12 cellular contexts compared by ENCODE assay signal in genomic region chr21:38679531-38679930, GRCh38.
DNase-seq lines count a peak whose midpoint lies in the region; ATAC-seq, FAIRE-seq and TF ChIP-seq lines count a peak whose summit lies in the region.
"Had no signal": no experiment of that assay in that cellular context is flagged by ENCODE, and none has a peak within 500 bp of the region (broad histone marks: within the 10 kb centered on the region; RNA-seq: fewer than 3 reads in every experiment).

No MANE protein-coding gene starts in this region.

- POLR2A ChIA-PET in endothelial cell of umbilical vein (lab: Charles Lee), result no interaction called here

- peaks cover 4 to 9% of the 10 kb centered on the region in 2 donors for H3K4me1 Mint-ChIP-seq in natural killer cell treated with Interleukin-12 subunit alpha and Interleukin-12 subunit beta and Interleukin-15 and Interleukin-18, amount 100 ng/mL, for 72 hours (ENCODE audit: low read depth in 2 of 2)
- H3K4me1 Mint-ChIP-seq in natural killer cell, result peaks cover 10 to 11% of the 10 kb centered on the region in 2 donors

- DNase-seq in natural killer cell treated with Interleukin-12 subunit alpha and Interleukin-12 subunit beta and Interleukin-15 and Interleukin-18, amount 100 ng/mL, for 72 hours (ENCODE audit: low spot score), result no peak
- DNase-seq in natural killer cell (no peak), MG63 (peak; percentile 23), endothelial cell of umbilical vein (ENCODE audit: low read depth, low spot score) (peak; percentile 69), aorta (no peak), GM10266 (ENCODE audit: extremely low spot score) (no peak)
- no peak for DNase-seq in activated naive CD4-positive, alpha-beta T cell treated with anti-CD3 and anti-CD28 coated beads, Interleukin-2, amount 50 U/mL, for 72 hours (ENCODE audit: low spot score in 2 of 2)
- no peak for DNase-seq in stimulated activated CD4-positive, alpha-beta T cell treated with anti-CD3 and anti-CD28 coated beads, Interleukin-15, amount 100 ng/mL, for 24 hours
- DNase-seq: activated naive CD8-positive, alpha-beta T cell treated with anti-CD3 and anti-CD28 coated beads, Interleukin-2, amount 10 ng/mL, durations not matched to agents 7 days and 5 days; nucleus accumbens; T1000 had no signal

- CTCF ChIA-PET in endothelial cell of umbilical vein (lab: Charles Lee), result interaction anchor here (1.0 kb wide), 2 partner anchors 11 kb away, joined by 3 to 6 read pairs; no protein-coding TSS in a partner anchor

- no peaks in the 10 kb centered on the region for H3K36me3 ChIP-seq in MG63
- H3K36me3 ChIP-seq in endothelial cell of umbilical vein (ENCODE audit: control insufficient read depth in 2 of 2, extremely low read depth in 1 of 2, insufficient read depth in 2 of 2, low read length in 2 of 2), result no peaks in the 10 kb centered on the region
- H3K36me3 ChIP-seq in aorta (ENCODE audit: control insufficient read depth in 1 of 2, insufficient read depth in 2 of 2, low read length in 1 of 2), result no peaks in the 10 kb centered on the region
- H3K36me3 ChIP-seq: BLaER1 had no signal

- H3K4me3 ChIP-seq in MG63 (no peak overlapping the region), endothelial cell of umbilical vein (replicated peaks in 1 of 3; ENCODE audit: insufficient read depth in 1 of 3, low read depth in 1 of 3, low read length in 3 of 3) (no peak overlapping the region), aorta (ENCODE audit: low read length in 2 of 2) (no peak overlapping the region)
- H3K4me3 ChIP-seq: BLaER1 had no signal

- H2AFZ ChIP-seq in endothelial cell of umbilical vein (ENCODE audit: low read depth, low read length), result no peak overlapping the region

- H3K27ac ChIP-seq in endothelial cell of umbilical vein (ENCODE audit: insufficient read depth, low read depth, low read length), result peak overlapping the region; percentile 20
- peak overlapping the region; percentile 46 to 47 for H3K27ac ChIP-seq in aorta (ENCODE audit: low read depth in 1 of 2, low read length in 2 of 2)
- H3K27ac ChIP-seq: BLaER1 had no signal

- TF ChIP-seq CTCF in natural killer cell (IDR thresholded peaks at IDR 0.05) (no peak), endothelial cell of umbilical vein (IDR thresholded peaks at IDR 0.05; ENCODE audit: extremely low read depth in 1 of 2, insufficient read depth in 1 of 2, low read depth in 1 of 2, low read length in 2 of 2) (no peak), GM10266 (IDR thresholded peaks at IDR 0.05; ENCODE audit: control insufficient read depth, insufficient read depth, low read depth, missing control alignments) (no peak)

- TF ChIP-seq POLR2A in endothelial cell of umbilical vein (IDR thresholded peaks at IDR 0.05; ENCODE audit: low read depth, low read length), result no peak

- no peaks in the 10 kb centered on the region for H4K20me1 ChIP-seq in endothelial cell of umbilical vein (replicated peaks; ENCODE audit: control insufficient read depth, extremely low read depth, insufficient read depth, low read length)
- H4K20me1 ChIP-seq: BLaER1 had no signal

- H3K27me3 ChIP-seq in MG63 (no peaks in the 10 kb centered on the region), endothelial cell of umbilical vein (ENCODE audit: control insufficient read depth in 2 of 2, insufficient read depth in 2 of 2, low read length in 2 of 2) (peaks cover 16 to 24% of the 10 kb centered on the region in 2 experiments), aorta (ENCODE audit: control insufficient read depth in 1 of 2, insufficient read depth in 2 of 2, low read length in 1 of 2) (no peaks in the 10 kb centered on the region)
- H3K27me3 ChIP-seq: BLaER1 had no signal

- peaks cover 15% of the 10 kb centered on the region for H3K4me1 ChIP-seq in endothelial cell of umbilical vein (ENCODE audit: control insufficient read depth, extremely low read depth, insufficient read depth, low read length)
- peaks cover 5 to 6% of the 10 kb centered on the region in 2 donors for H3K4me1 ChIP-seq in aorta (ENCODE audit: control insufficient read depth in 1 of 2, insufficient read depth in 2 of 2, low read length in 2 of 2)
- H3K4me1 ChIP-seq: BLaER1 had no signal

- H3K79me2 ChIP-seq in endothelial cell of umbilical vein (ENCODE audit: control insufficient read depth, insufficient read depth, low read length), result no peaks in the 10 kb centered on the region

- dilution Hi-C loops in endothelial cell of umbilical vein (cut with MboI; ENCODE audit: extremely low pct_ligation_motif_present, low sequenced_read_pairs), result no loop called here

- H3K4me2 ChIP-seq in endothelial cell of umbilical vein (ENCODE audit: insufficient read depth, low read length), result peak overlapping the region; percentile 70
- H3K4me2 ChIP-seq: BLaER1 had no signal

- WGBS in aorta, 2 donors, result 18 to 29% methylated on average over 4 of the region's 4 CpGs

- no peak overlapping the region for H3K9ac ChIP-seq in endothelial cell of umbilical vein (replicated peaks; ENCODE audit: extremely low read depth, insufficient read depth, low read length)
- H3K9ac ChIP-seq: BLaER1 had no signal

- no peaks in the 10 kb centered on the region for H3K9me3 Mint-ChIP-seq in natural killer cell treated with Interleukin-12 subunit alpha and Interleukin-12 subunit beta and Interleukin-15 and Interleukin-18, amount 100 ng/mL, for 72 hours
- no peaks in the 10 kb centered on the region for H3K9me3 Mint-ChIP-seq in natural killer cell
- no peaks in the 10 kb centered on the region for H3K9me3 Mint-ChIP-seq in activated naive CD4-positive, alpha-beta T cell treated with anti-CD3 and anti-CD28 coated beads, Interleukin-2, amount 50 U/mL, for 72 hours

- H3K9me1 ChIP-seq in endothelial cell of umbilical vein (replicated peaks; ENCODE audit: control insufficient read depth, extremely low read depth, insufficient read depth, low read length), result no peaks in the 10 kb centered on the region

- H3K36me3 Mint-ChIP-seq in natural killer cell treated with Interleukin-12 subunit alpha and Interleukin-12 subunit beta and Interleukin-15 and Interleukin-18, amount 100 ng/mL, for 72 hours, result no peaks in the 10 kb centered on the region
- no peaks in the 10 kb centered on the region for H3K36me3 Mint-ChIP-seq in natural killer cell
- H3K36me3 Mint-ChIP-seq in activated naive CD4-positive, alpha-beta T cell treated with anti-CD3 and anti-CD28 coated beads, Interleukin-2, amount 50 U/mL, for 72 hours, result no peaks in the 10 kb centered on the region
- H3K36me3 Mint-ChIP-seq: activated naive CD8-positive, alpha-beta T cell treated with anti-CD3 and anti-CD28 coated beads, Interleukin-2, amount 10 ng/mL, durations not matched to agents 7 days and 5 days had no signal

- no peak overlapping the region for H3K4me3 Mint-ChIP-seq in natural killer cell treated with Interleukin-12 subunit alpha and Interleukin-12 subunit beta and Interleukin-15 and Interleukin-18, amount 100 ng/mL, for 72 hours
- no peak overlapping the region for H3K4me3 Mint-ChIP-seq in natural killer cell
- H3K4me3 Mint-ChIP-seq: activated naive CD8-positive, alpha-beta T cell treated with anti-CD3 and anti-CD28 coated beads, Interleukin-2, amount 10 ng/mL, durations not matched to agents 7 days and 5 days had no signal

- no peak overlapping the region for H3K27ac Mint-ChIP-seq in natural killer cell treated with Interleukin-12 subunit alpha and Interleukin-12 subunit beta and Interleukin-15 and Interleukin-18, amount 100 ng/mL, for 72 hours
- no peak overlapping the region for H3K27ac Mint-ChIP-seq in natural killer cell
- H3K27ac Mint-ChIP-seq in activated naive CD4-positive, alpha-beta T cell treated with anti-CD3 and anti-CD28 coated beads, Interleukin-2, amount 50 U/mL, for 72 hours, result no peak overlapping the region
- H3K27ac Mint-ChIP-seq: activated naive CD8-positive, alpha-beta T cell treated with anti-CD3 and anti-CD28 coated beads, Interleukin-2, amount 10 ng/mL, durations not matched to agents 7 days and 5 days had no signal

- FAIRE-seq in endothelial cell of umbilical vein (lab: Jason Lieb, UNC), result peak; percentile 87

- peak; percentile 55 to 58 for ATAC-seq in natural killer cell treated with Interleukin-12 subunit alpha and Interleukin-12 subunit beta and Interleukin-15 and Interleukin-18, amount 100 ng/mL, for 72 hours
- ATAC-seq in natural killer cell (no peak), aorta (ENCODE audit: low FRiP score) (peak; percentile 62)
- no peak for ATAC-seq in activated naive CD4-positive, alpha-beta T cell treated with anti-CD3 and anti-CD28 coated beads, Interleukin-2, amount 50 U/mL, for 72 hours

- no TSS peak for BruUV-seq in endothelial cell of umbilical vein (replicated peaks; lab: Mats Ljungman, UMichigan)

- H3K27me3 Mint-ChIP-seq in natural killer cell treated with Interleukin-12 subunit alpha and Interleukin-12 subunit beta and Interleukin-15 and Interleukin-18, amount 100 ng/mL, for 72 hours, result peaks cover 31 to 34% of the 10 kb centered on the region in 2 donors
- peaks cover 15 to 60% of the 10 kb centered on the region in 2 donors for H3K27me3 Mint-ChIP-seq in natural killer cell (ENCODE audit: low read depth in 2 of 2)

- H3K9me3 ChIP-seq in MG63 (no peaks in the 10 kb centered on the region), endothelial cell of umbilical vein (replicated peaks; ENCODE audit: control insufficient read depth, insufficient read depth, low read length) (no peaks in the 10 kb centered on the region), aorta (ENCODE audit: control insufficient read depth, low read length) (no peaks in the 10 kb centered on the region)

- intact Hi-C loops in natural killer cell (cut with micrococcal nuclease) (no loop called here), endothelial cell of umbilical vein (cut with micrococcal nuclease) (no loop called here), aorta (cut with DNase I) (loop anchor here (5.0 to 10.0 kb wide), 2 partner anchors 33 to 125 kb away; partner anchors contain the start of gene ETS2 (in 1 of the 2))

TF ChIP-seq in endothelial cell of umbilical vein, 7 proteins besides CTCF, POLR2A, EP300 and RAD21:
- TF ChIP-seq GATA2 (IDR thresholded peaks at IDR 0.05; ENCODE audit: insufficient read depth, insufficient read length, low read depth, low read length), result no peak
- TF ChIP-seq POLR2AphosphoS5 (IDR thresholded peaks at IDR 0.05; ENCODE audit: insufficient read depth, low read depth, low read length), result no peak
- no peak for TF ChIP-seq MYC (IDR thresholded peaks at IDR 0.05; ENCODE audit: low read depth, low read length)
- TF ChIP-seq JUN (IDR thresholded peaks at IDR 0.05; ENCODE audit: borderline replicate concordance, insufficient read depth, insufficient read length, low read depth), result peak; percentile 80
- TF ChIP-seq FOS (IDR thresholded peaks at IDR 0.05; ENCODE audit: borderline replicate concordance, insufficient read depth, low read length), result peak; percentile 22

Comparison
In these comparisons a context has a peak if more than half of its experiments do, and no peak if none do; other contexts are left out.
1. ATAC-seq: peak in natural killer cell treated with Interleukin-12 subunit alpha and Interleukin-12 subunit beta and Interleukin-15 and Interleukin-18, amount 100 ng/mL, for 72 hours (2 of 2) and aorta (single experiment); none in natural killer cell (0 of 3) and activated naive CD4-positive, alpha-beta T cell treated with anti-CD3 and anti-CD28 coated beads, Interleukin-2, amount 50 U/mL, for 72 hours (0 of 2).
2. DNase-seq: peak in MG63 (single experiment) and endothelial cell of umbilical vein (single experiment); none in natural killer cell treated with Interleukin-12 subunit alpha and Interleukin-12 subunit beta and Interleukin-15 and Interleukin-18, amount 100 ng/mL, for 72 hours (single experiment), natural killer cell (single experiment), aorta (0 of 2), GM10266 (single experiment), activated naive CD4-positive, alpha-beta T cell treated with anti-CD3 and anti-CD28 coated beads, Interleukin-2, amount 50 U/mL, for 72 hours (0 of 2) and stimulated activated CD4-positive, alpha-beta T cell treated with anti-CD3 and anti-CD28 coated beads, Interleukin-15, amount 100 ng/mL, for 24 hours (single experiment).
3. intact Hi-C loops: an anchor here in aorta (5.0 to 10.0 kb wide); none called in natural killer cell and endothelial cell of umbilical vein.